Comparison of ENCODE assay signal across 1 cellular context in genomic region chr7:6384327-6384726, GRCh38.
TF ChIP-seq lines count a peak whose summit lies in the region.

No MANE protein-coding gene starts in this region.

TF ChIP-seq in H1, 55 proteins besides CTCF, POLR2A, EP300 and RAD21 (continued from another document):
- TF ChIP-seq TAF1 (IDR thresholded peaks at IDR 0.05; ENCODE audit: low read depth, low read length) (no peak), MAX (IDR thresholded peaks at IDR 0.05) (no peak), MAFK (IDR thresholded peaks at IDR 0.05; ENCODE audit: low read depth, low read length) (no peak), CREB1 (IDR thresholded peaks at IDR 0.05) (no peak), FOSL1 (IDR thresholded peaks at IDR 0.05; ENCODE audit: insufficient read depth, low read depth, low read length) (no peak), SUZ12 (IDR thresholded peaks at IDR 0.05; ENCODE audit: low read length) (no peak)
